8 cellular contexts compared by ENCODE assay signal in genomic region chr2:104944495-104944894, GRCh38.
DNase-seq lines count a peak whose midpoint lies in the region; ATAC-seq, FAIRE-seq and TF ChIP-seq lines count a peak whose summit lies in the region.

No MANE protein-coding gene starts in this region.

- no peak overlapping the region for H3K4me3 ChIP-seq in BJ (ENCODE audit: low read depth, low read length)

- TF ChIP-seq CTCF in BJ (IDR thresholded peaks at IDR 0.05; ENCODE audit: insufficient read depth, low read depth, low read length): peak; percentile 16; the same call in 1 of the 2 replicates

- ATAC-seq in left lobe of liver (peak; percentile 80), GM21381 (IDR thresholded peaks at IDR 0.05; ENCODE audit: unreplicated experiment) (no peak), HG02588 (IDR thresholded peaks at IDR 0.05; ENCODE audit: unreplicated experiment) (no peak)

- no peak for FAIRE-seq in GM19239 (lab: Jason Lieb, UNC)

- no peaks in the 10 kb centered on the region for H3K36me3 ChIP-seq in BJ (ENCODE audit: control insufficient read depth, insufficient read depth, low read length)

- POLR2A ChIA-PET in BJ (lab: Charles Lee): no interaction called here

- DNase-seq in BJ (ENCODE audit: low read depth) (no peak), HT-29 (ENCODE audit: low spot score) (peak; percentile 73), left lobe of liver (ENCODE audit: low spot score) (no peak), OCI-M2 (lab: John Stamatoyannopoulos, UW; ENCODE audit: unreplicated experiment) (no peak), GM19239 (ENCODE audit: insufficient read length, low spot score) (no peak)

- CTCF ChIA-PET in BJ (lab: Yijun Ruan, JAX): no interaction called here

- H3K27me3 ChIP-seq in BJ (ENCODE audit: control insufficient read depth, insufficient read depth, low read length): no peaks in the 10 kb centered on the region

- peak overlapping the region; percentile 89 for H3K27ac ChIP-seq in angular gyrus (ENCODE audit: low read depth, low read length)
